Comparison of ENCODE assay signal across 28 cellular contexts in genomic region chr10:94366382-94366781, GRCh38. TPM values are rescaled to one million over a fixed set of nuclear protein-coding genes. Genes with fewer than 3 reads are reported as not detected.
"Had no signal": no experiment of that assay in that cellular context is flagged by ENCODE, and none has a peak within 500 bp of the region (broad histone marks: within the 10 kb centered on the region; RNA-seq: fewer than 3 reads in every experiment).

No MANE protein-coding gene starts in this region.

- H3K4me3 Mint-ChIP-seq: activated CD4-positive, alpha-beta T cell treated with anti-CD3 and anti-CD28 coated beads for 36 hours; activated CD8-positive, alpha-beta memory T cell treated with anti-CD3 and anti-CD28 coated beads, Interleukin-2, amount 10 ng/mL, durations not matched to agents 7 days and 5 days; activated CD8-positive, alpha-beta T cell treated with anti-CD3 and anti-CD28 coated beads, Interleukin-2, amount 10 ng/mL, durations not matched to agents 7 days and 5 days; stimulated activated effector memory CD8-positive, alpha-beta T cell treated with anti-CD3 and anti-CD28 coated beads, Interleukin-12 subunit alpha, Interleukin-12 subunit beta, amount 100 ng/mL, for 72 hours; stimulated activated naive CD8-positive, alpha-beta T cell treated with anti-CD3 and anti-CD28 coated beads, Interleukin-15, Interleukin-2, amounts not matched to agents 100 ng/mL and 50 ng/mL, for 24 hours had no signal

- H3K9me3 ChIP-seq: ascending aorta, esophagus squamous epithelium, heart right ventricle, left lung, lower lobe of right lung, psoas muscle, sigmoid colon, tibial artery, upper lobe of right lung had no signal

- H3K36me3 ChIP-seq: ascending aorta, brain microvascular endothelial cell, esophagus squamous epithelium, heart right ventricle, left lung, lower lobe of right lung, sigmoid colon, tibial artery, upper lobe of right lung had no signal

- H2AFZ ChIP-seq: parathyroid adenoma had no signal

- H3K9me3 Mint-ChIP-seq: activated naive CD4-positive, alpha-beta T cell treated with anti-CD3 and anti-CD28 coated beads, Interleukin-2, amount 50 U/mL, for 72 hours; activated T-helper 2 cell treated with anti-CD3 and anti-CD28 coated beads, Interferon-gamma antibody, Interleukin-2, Interleukin-4, amounts not matched to agents 10 μg/mL and 5 μg/mL and 100 μg/mL, durations not matched to agents 14 hours and 24 hours and 36 hours; naive thymus-derived CD8-positive, alpha-beta T cell; stimulated activated effector memory CD8-positive, alpha-beta T cell treated with anti-CD3 and anti-CD28 coated beads, Interleukin-12 subunit alpha, Interleukin-12 subunit beta, amount 100 ng/mL, for 72 hours; stimulated activated naive CD8-positive, alpha-beta T cell treated with anti-CD3 and anti-CD28 coated beads, Interleukin-15, Interleukin-2, amounts not matched to agents 100 ng/mL and 50 ng/mL, for 24 hours had no signal

- DNase-seq: activated CD4-positive, alpha-beta T cell treated with anti-CD3 and anti-CD28 coated beads for 36 hours; activated CD4-positive, CD25-positive, alpha-beta regulatory T cell; activated CD8-positive, alpha-beta memory T cell treated with anti-CD3 and anti-CD28 coated beads, Interleukin-2, amount 10 ng/mL, durations not matched to agents 7 days and 5 days; activated CD8-positive, alpha-beta T cell treated with anti-CD3 and anti-CD28 coated beads, Interleukin-2, amount 10 ng/mL, durations not matched to agents 7 days and 5 days; activated naive CD4-positive, alpha-beta T cell; activated T-cell treated with anti-CD3 and anti-CD28 coated beads, Interleukin-2, amount 50 U/mL, for 48 hours; brain microvascular endothelial cell; esophagus squamous epithelium; foreskin melanocyte; heart right ventricle; left lung; lower lobe of right lung; mesenchymal stem cell; naive thymus-derived CD8-positive, alpha-beta T cell; nucleus accumbens; psoas muscle; sigmoid colon; small intestine; stimulated activated CD4-positive, alpha-beta T cell treated with anti-CD3 and anti-CD28 coated beads, Interleukin-4, amount 100 ng/mL, for 24 hours; tibial artery; upper lobe of right lung had no signal

- H3K27ac Mint-ChIP-seq: activated CD4-positive, alpha-beta T cell treated with anti-CD3 and anti-CD28 coated beads for 36 hours; activated CD8-positive, alpha-beta memory T cell treated with anti-CD3 and anti-CD28 coated beads, Interleukin-2, amount 10 ng/mL, durations not matched to agents 7 days and 5 days; activated CD8-positive, alpha-beta T cell treated with anti-CD3 and anti-CD28 coated beads, Interleukin-2, amount 10 ng/mL, durations not matched to agents 7 days and 5 days; activated naive CD4-positive, alpha-beta T cell treated with anti-CD3 and anti-CD28 coated beads, Interleukin-2, amount 50 U/mL, for 72 hours; activated T-helper 2 cell treated with anti-CD3 and anti-CD28 coated beads, Interferon-gamma antibody, Interleukin-2, Interleukin-4, amounts not matched to agents 10 μg/mL and 5 μg/mL and 100 μg/mL, durations not matched to agents 14 hours and 24 hours and 36 hours; naive thymus-derived CD8-positive, alpha-beta T cell; stimulated activated effector memory CD8-positive, alpha-beta T cell treated with anti-CD3 and anti-CD28 coated beads, Interleukin-12 subunit alpha, Interleukin-12 subunit beta, amount 100 ng/mL, for 72 hours; stimulated activated naive CD8-positive, alpha-beta T cell treated with anti-CD3 and anti-CD28 coated beads, Interleukin-15, Interleukin-2, amounts not matched to agents 100 ng/mL and 50 ng/mL, for 24 hours had no signal

- H3K4me3 ChIP-seq: ascending aorta, esophagus squamous epithelium, heart right ventricle, left lung, lower lobe of right lung, psoas muscle, sigmoid colon, tibial artery, upper lobe of right lung had no signal

- H3K9ac ChIP-seq: parathyroid adenoma had no signal

- ATAC-seq: activated CD4-positive, alpha-beta T cell treated with anti-CD3 and anti-CD28 coated beads for 36 hours; activated CD8-positive, alpha-beta memory T cell treated with anti-CD3 and anti-CD28 coated beads, Interleukin-2, amount 10 ng/mL, durations not matched to agents 7 days and 5 days; activated CD8-positive, alpha-beta T cell treated with anti-CD3 and anti-CD28 coated beads, Interleukin-2, amount 10 ng/mL, durations not matched to agents 7 days and 5 days; activated naive CD4-positive, alpha-beta T cell treated with anti-CD3 and anti-CD28 coated beads, Interleukin-2, amount 50 U/mL, for 72 hours; heart right ventricle; left lung; lower lobe of right lung; naive thymus-derived CD8-positive, alpha-beta T cell; psoas muscle; stimulated activated effector memory CD8-positive, alpha-beta T cell treated with anti-CD3 and anti-CD28 coated beads, Interleukin-12 subunit alpha, Interleukin-12 subunit beta, amount 100 ng/mL, for 72 hours; upper lobe of right lung had no signal

- H3K27ac ChIP-seq: ascending aorta, brain microvascular endothelial cell, epithelial cell of prostate, esophagus squamous epithelium, heart right ventricle, left lung, lower lobe of right lung, parathyroid adenoma, psoas muscle, sigmoid colon, tibial artery, upper lobe of right lung had no signal

- H3K79me2 ChIP-seq: parathyroid adenoma had no signal

- H3K27me3 ChIP-seq: ascending aorta, brain microvascular endothelial cell, sigmoid colon, tibial artery, upper lobe of right lung had no signal

RNA-seq across cellular contexts. Expression of gene TBC1D12, which starts 36.0 kb away (rescaled TPM):
- polyA plus RNA-seq: naive thymus-derived CD8-positive, alpha-beta T cell had no signal
